8 cellular contexts compared by ENCODE assay signal in genomic region chr10:69639291-69640195, GRCh38. TPM values are rescaled to one million over a fixed set of nuclear protein-coding genes. Genes with fewer than 3 reads are reported as not detected.
A peak's percentile ranks its signal among the peaks of the same experiment; 100 is the strongest.
DNase-seq lines count a peak whose midpoint lies in the region; ATAC-seq and TF ChIP-seq lines count a peak whose summit lies in the region.

No MANE protein-coding gene starts in this region.

- H3K27ac ChIP-seq in body of pancreas: no peak overlapping the region
- no peak overlapping the region for H3K27ac ChIP-seq in iPS DF 6.9 (ENCODE audit: low read length)

- H3K4me1 ChIP-seq in body of pancreas: no peaks in the 10 kb centered on the region
- peaks cover 3% of the 10 kb centered on the region; the same call in 1 of the 2 replicates for H3K4me1 ChIP-seq in iPS DF 6.9 (ENCODE audit: control insufficient read depth, insufficient read depth, low read length)

- 28 to 39% methylated on average over 11 of the region's 11 CpGs for WGBS in body of pancreas, 2 donors
- WGBS in iPS DF 6.9 (ENCODE audit: insufficient coverage, insufficient read length): no CpG with 5 or more reads among the region's 11 CpGs

- peak; percentile 77 to 81 (median 80) for TF ChIP-seq CTCF in body of pancreas (IDR thresholded peaks at IDR 0.05)

- H3K4me3 ChIP-seq in body of pancreas: no peak overlapping the region
- no peak overlapping the region for H3K4me3 ChIP-seq in iPS DF 6.9 (ENCODE audit: low read length)

- H3K36me3 ChIP-seq in body of pancreas (replicated peaks in 1 of 2; ENCODE audit: insufficient read depth in 1 of 2, low read depth in 2 of 2): no peaks in the 10 kb centered on the region
- no peaks in the 10 kb centered on the region for H3K36me3 ChIP-seq in iPS DF 6.9 (ENCODE audit: control insufficient read depth, insufficient read depth, low read length)

- TF ChIP-seq POLR2A in body of pancreas (IDR thresholded peaks at IDR 0.05): no peak

- no peaks in the 10 kb centered on the region for H3K9me3 ChIP-seq in body of pancreas
- H3K9me3 ChIP-seq in iPS DF 6.9 (ENCODE audit: control insufficient read depth, insufficient read depth, low read length): no peaks in the 10 kb centered on the region

- intact Hi-C loops in body of pancreas (cut with DNase I): loop anchor here (2.0 to 10.0 kb wide), 2 partner anchors 123 to 235 kb away; no protein-coding TSS in a partner anchor

- ATAC-seq in body of pancreas: peak; percentile 74
- no peak for ATAC-seq in HG03039 (IDR thresholded peaks at IDR 0.05; ENCODE audit: unreplicated experiment)
- no peak for ATAC-seq in GM18858 (IDR thresholded peaks at IDR 0.05; ENCODE audit: unreplicated experiment)

- DNase-seq in EH (ENCODE audit: low read depth) (peak; percentile 69), LoVo (ENCODE audit: low spot score) (peak; percentile 63), UCSD-AML1 (lab: John Stamatoyannopoulos, UW; ENCODE audit: unreplicated experiment) (peak; percentile 53), body of pancreas (peak; percentile 67 to 77 (median 71)), iPS DF 6.9 (ENCODE audit: low read depth, low spot score) (peak; percentile 79), smooth muscle cell of the brain vasculature (ENCODE audit: low read depth, low spot score) (peak; percentile 32)

- H3K27me3 ChIP-seq in body of pancreas (no peaks in the 10 kb centered on the region), iPS DF 6.9 (ENCODE audit: control insufficient read depth, insufficient read depth, low read length) (no peaks in the 10 kb centered on the region)

RNA-seq across cellular contexts. Expression of gene FAM241B, which starts 9.5 kb away (rescaled TPM):
- total RNA-seq in body of pancreas: 1 to 10 TPM in 1 of 2 donors, under 1 TPM in 1; 0.66 to 1.8 TPM
